13 cellular contexts compared by ENCODE assay signal in the genomic region with DNA sequence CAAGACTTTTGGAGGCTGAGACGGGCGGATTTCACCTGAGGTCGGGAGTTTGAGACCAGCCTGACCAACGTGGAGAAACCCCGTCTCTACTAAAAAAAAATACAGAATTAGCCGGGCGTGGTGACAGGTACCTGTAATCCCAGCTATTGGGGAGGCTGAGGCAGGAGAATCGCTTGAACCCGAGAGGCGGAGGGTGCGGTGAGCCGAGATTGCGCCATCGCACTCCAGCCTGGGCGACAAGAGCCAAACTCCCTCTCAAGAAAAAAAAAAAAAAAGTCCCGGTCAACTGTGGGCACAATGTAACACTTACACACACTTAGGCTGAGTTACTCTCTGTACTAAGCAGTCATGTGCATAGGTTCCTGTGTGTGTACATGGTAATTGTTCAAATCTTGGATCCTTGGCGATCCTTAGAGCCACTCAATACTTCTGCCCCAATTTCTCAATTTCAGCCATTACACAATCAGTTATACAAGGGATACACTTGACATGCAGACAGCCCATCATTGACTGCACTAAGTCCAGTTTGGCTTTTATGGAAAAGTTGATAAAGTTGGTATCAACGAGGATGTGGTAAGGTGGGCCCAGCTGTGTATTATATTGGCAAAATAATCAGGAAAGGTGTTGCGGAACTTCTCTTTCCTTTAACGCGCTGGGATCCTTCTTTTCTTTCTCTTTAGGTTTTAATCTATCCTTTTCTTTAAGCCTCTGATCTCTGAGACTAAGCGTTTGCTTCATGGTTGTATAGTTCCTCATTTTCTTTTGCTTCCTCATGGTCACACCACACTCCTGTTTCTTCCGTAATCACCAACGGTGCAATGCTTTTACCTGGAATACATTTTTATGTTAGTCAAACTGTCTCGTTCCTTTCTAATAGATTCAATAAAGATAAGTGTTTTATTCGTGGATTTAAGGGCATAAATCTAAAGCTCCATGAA. TPM values are rescaled to one million over a fixed set of nuclear protein-coding genes. Genes with fewer than 3 reads are reported as not detected.
DNase-seq lines count a peak whose midpoint lies in the region; ATAC-seq, FAIRE-seq and TF ChIP-seq lines count a peak whose summit lies in the region.
"Had no signal": no experiment of that assay in that cellular context is flagged by ENCODE, and none has a peak within 500 bp of the region (broad histone marks: within the 10 kb centered on the region; RNA-seq: fewer than 3 reads in every experiment).

No MANE protein-coding gene starts in this region.

- no peaks in the 10 kb centered on the region for H3K9me3 Mint-ChIP-seq in progenitor cell of endocrine pancreas (ENCODE audit: low read depth)
- H3K9me3 Mint-ChIP-seq: activated CD4-positive, alpha-beta T cell treated with anti-CD3 and anti-CD28 coated beads, Interleukin-2, amount 10 ng/mL, durations not matched to agents 24 days and 14 days had no signal

- FAIRE-seq in H54 (lab: Jason Lieb, UNC) (peak; percentile 48), GM12891 (lab: Jason Lieb, UNC) (no peak)

- no peaks in the 10 kb centered on the region for H3K9me3 ChIP-seq in SJSA1 (replicated peaks)

- H3K27ac Mint-ChIP-seq in progenitor cell of endocrine pancreas, result peak overlapping the region; percentile 60
- H3K27ac Mint-ChIP-seq: activated CD4-positive, alpha-beta T cell treated with anti-CD3 and anti-CD28 coated beads, Interleukin-2, amount 10 ng/mL, durations not matched to agents 24 days and 14 days had no signal

- peaks cover 6% of the 10 kb centered on the region for H3K36me3 Mint-ChIP-seq in progenitor cell of endocrine pancreas (ENCODE audit: insufficient read depth)

- H3K27me3 Mint-ChIP-seq in progenitor cell of endocrine pancreas, result no peaks in the 10 kb centered on the region
- H3K27me3 Mint-ChIP-seq: activated CD4-positive, alpha-beta T cell treated with anti-CD3 and anti-CD28 coated beads, Interleukin-2, amount 10 ng/mL, durations not matched to agents 24 days and 14 days had no signal

- H3K4me1 ChIP-seq in SJSA1 (replicated peaks), result peaks cover 49% of the 10 kb centered on the region
- H3K4me1 ChIP-seq: parathyroid adenoma had no signal

- H3K36me3 ChIP-seq in SJSA1, result no peaks in the 10 kb centered on the region

- peak overlapping the region; percentile 61 for H3K27ac ChIP-seq in SJSA1
- H3K27ac ChIP-seq: KMS-11, parathyroid adenoma had no signal

- peaks cover 15% of the 10 kb centered on the region for H3K4me1 Mint-ChIP-seq in progenitor cell of endocrine pancreas (ENCODE audit: low read depth)

- TF ChIP-seq CTCF in fibroblast of pulmonary artery (IDR thresholded peaks at IDR 0.05; ENCODE audit: low read length, missing control alignments) (no peak), progenitor cell of endocrine pancreas (IDR thresholded peaks at IDR 0.05; ENCODE audit: unreplicated experiment) (no peak)

- H3K4me3 ChIP-seq in SJSA1, result no peak overlapping the region
- peak overlapping the region; percentile 21 for H3K4me3 ChIP-seq in fibroblast of pulmonary artery (replicated peaks; ENCODE audit: low read depth, low read length)

- ATAC-seq in GM21529 (IDR thresholded peaks at IDR 0.05; ENCODE audit: unreplicated experiment), result no peak
- ATAC-seq in GM21528 (IDR thresholded peaks at IDR 0.05; ENCODE audit: low FRiP score, unreplicated experiment), result no peak
- ATAC-seq in GM19395 (IDR thresholded peaks at IDR 0.05; ENCODE audit: unreplicated experiment), result no peak

- no peak for DNase-seq in H54 (ENCODE audit: insufficient read length, low spot score)
- DNase-seq in SJSA1 (ENCODE audit: low read depth in 1 of 2, low spot score in 2 of 2), result no peak
- DNase-seq in fibroblast of pulmonary artery (ENCODE audit: low read depth), result peak; percentile 65
- no peak for DNase-seq in progenitor cell of endocrine pancreas (ENCODE audit: low spot score, unreplicated experiment)
- no peak for DNase-seq in GM12891 (ENCODE audit: insufficient read length, low spot score)
- DNase-seq: activated CD4-positive, alpha-beta T cell treated with anti-CD3 and anti-CD28 coated beads, Interleukin-2, amount 10 ng/mL, durations not matched to agents 24 days and 14 days; amygdala; DMS79 treated with DMSO at 0.1 percent for 48 hours had no signal

- H3K27me3 ChIP-seq in SJSA1 (replicated peaks), result no peaks in the 10 kb centered on the region

- TF ChIP-seq POLR2A in H54 (IDR thresholded peaks at IDR 0.05; ENCODE audit: low read depth, low read length) (no peak), GM12891 (IDR thresholded peaks at IDR 0.05; ENCODE audit: low read depth, low read length) (no peak)

- no peak overlapping the region for H3K4me3 Mint-ChIP-seq in progenitor cell of endocrine pancreas (ENCODE audit: low read depth)
- H3K4me3 Mint-ChIP-seq: activated CD4-positive, alpha-beta T cell treated with anti-CD3 and anti-CD28 coated beads, Interleukin-2, amount 10 ng/mL, durations not matched to agents 24 days and 14 days had no signal

TF ChIP-seq in GM12891, 5 proteins besides CTCF, POLR2A, EP300 and RAD21:
- TF ChIP-seq TAF1 (IDR thresholded peaks at IDR 0.05; ENCODE audit: low read depth, low read length) (no peak), SPI1 (IDR thresholded peaks at IDR 0.05; ENCODE audit: low read depth, low read length) (no peak), PAX5 (IDR thresholded peaks at IDR 0.05; ENCODE audit: insufficient read depth, low read length, severe bottlenecking) (no peak), POLR2AphosphoS5 (IDR thresholded peaks at IDR 0.05; ENCODE audit: low read depth, low read length) (no peak), POU2F2 (IDR thresholded peaks at IDR 0.05; ENCODE audit: low read depth, low read length) (no peak)

RNA-seq across cellular contexts. Expression of gene SDCCAG8, which starts 11.8 kb away (rescaled TPM):
- total RNA-seq in SJSA1 (2014; rRNA removed; shearing (Covaris generic)), result 9.8 and 17.2 TPM in 2 replicates
- 31.6 and 38.9 TPM in 2 replicates for total RNA-seq in progenitor cell of endocrine pancreas
- 12.8 TPM for polyA plus RNA-seq in GM12891 (2012; ENCODE audit: low read depth, missing spikeins)

RNA-seq across cellular contexts. Expression of gene CEP170, which starts 12.5 kb away (rescaled TPM):
- total RNA-seq in SJSA1 (2014; rRNA removed; shearing (Covaris generic)), result 47.0 and 65.2 TPM in 2 replicates
- total RNA-seq in progenitor cell of endocrine pancreas, result 80.1 and 83.1 TPM in 2 replicates
- polyA plus RNA-seq in GM12891 (2012; ENCODE audit: low read depth, missing spikeins), result 14.7 TPM
